12 cellular contexts compared by ENCODE assay signal in genomic region chr12:76519538-76519937, GRCh38. TPM values are rescaled to one million over a fixed set of nuclear protein-coding genes. Genes with fewer than 3 reads are reported as not detected.
DNase-seq lines count a peak whose midpoint lies in the region; ATAC-seq, FAIRE-seq and TF ChIP-seq lines count a peak whose summit lies in the region.
"Had no signal": no experiment of that assay in that cellular context is flagged by ENCODE, and none has a peak within 500 bp of the region (broad histone marks: within the 10 kb centered on the region; RNA-seq: fewer than 3 reads in every experiment).

No MANE protein-coding gene starts in this region.

- H4K20me1 ChIP-seq in PC-3 (ENCODE audit: low read length): no peaks in the 10 kb centered on the region
- H4K20me1 ChIP-seq in H1 (replicated peaks in 1 of 2; ENCODE audit: control insufficient read depth in 1 of 2, insufficient read depth in 2 of 2, low read length in 2 of 2): no peaks in the 10 kb centered on the region

- TF ChIP-seq RAD21 in H1 (IDR thresholded peaks at IDR 0.05 in 1 of 2, conservative IDR thresholded peaks at IDR 0.05 in 1 of 2; ENCODE audit: low read depth in 2 of 2, low read length in 2 of 2): no peak

- H3K23me2 ChIP-seq in H1 (ENCODE audit: low read depth, low read length): no peaks in the 10 kb centered on the region

- no peaks in the 10 kb centered on the region for H3K9me3 ChIP-seq in PC-3 (ENCODE audit: low read length)
- H3K9me3 ChIP-seq in H1 (ENCODE audit: insufficient read depth in 2 of 2, low read depth in 1 of 2, low read length in 1 of 2): peaks cover 20 to 32% of the 10 kb centered on the region in 2 experiments
- H3K9me3 ChIP-seq in A673 (ENCODE audit: low read depth, low read length, poor library complexity, severe bottlenecking): peaks cover 5% of the 10 kb centered on the region
- H3K9me3 ChIP-seq: SJSA1 had no signal

- H3K27me3 ChIP-seq in PC-3 (ENCODE audit: low read length) (no peaks in the 10 kb centered on the region), H1 (replicated peaks in 1 of 4; ENCODE audit: control insufficient read depth in 3 of 4, extremely low read depth in 1 of 4, insufficient read depth in 3 of 4, low read length in 3 of 4) (no peaks in the 10 kb centered on the region), A673 (replicated peaks; ENCODE audit: insufficient read depth, low read depth, low read length, poor library complexity) (no peaks in the 10 kb centered on the region)
- H3K27me3 ChIP-seq: dorsolateral prefrontal cortex, SJSA1 had no signal

- POLR2A ChIA-PET in PC-3 (lab: Charles Lee; ENCODE audit: unreplicated experiment): no interaction called here
- POLR2A ChIA-PET in H1 (lab: Charles Lee; ENCODE audit: partially characterized antibody): no interaction called here
- POLR2A ChIA-PET in A673 (lab: Charles Lee; ENCODE audit: low non-redundant PET): interaction anchor here (0.6 kb wide), 1 partner anchor 9 kb away, joined by 3 read pairs; no protein-coding TSS in a partner anchor

- no peak overlapping the region for H2BK5ac ChIP-seq in H1 (ENCODE audit: low read depth, low read length)

- no peak overlapping the region for H4K91ac ChIP-seq in H1 (replicated peaks; ENCODE audit: insufficient read length, low read length)

- H3K27ac ChIP-seq in PC-3 (ENCODE audit: low read length) (no peak overlapping the region), H1 (ENCODE audit: low read depth, low read length) (no peak overlapping the region), substantia nigra (ENCODE audit: low read depth, low read length, poor library complexity, severe bottlenecking) (no peak overlapping the region), A673 (ENCODE audit: low read depth, low read length, poor library complexity, severe bottlenecking) (no peak overlapping the region)
- H3K27ac ChIP-seq: dorsolateral prefrontal cortex, SJSA1, thoracic aorta had no signal

- DNase-seq in stimulated activated CD4-positive, alpha-beta T cell treated with anti-CD3 and anti-CD28 coated beads, Interleukin-4, amount 100 ng/mL, for 24 hours: peak; percentile 6
- no peak for DNase-seq in stimulated activated CD4-positive, alpha-beta T cell treated with anti-CD3 and anti-CD28 coated beads, Interleukin-12 subunit alpha, Interleukin-12 subunit beta, amount 100 ng/mL, for 4 hours
- DNase-seq in PC-3 (peak; percentile 5), H1 (ENCODE audit: low read depth in 1 of 2, low spot score in 2 of 2) (no peak), substantia nigra (lab: John Stamatoyannopoulos, UW) (no peak), NCI-H2227 (lab: John Stamatoyannopoulos, UW; ENCODE audit: unreplicated experiment) (no peak), A673 (ENCODE audit: low spot score) (no peak)
- DNase-seq: dorsolateral prefrontal cortex, NCI-H2081 had no signal

- FAIRE-seq in H1 (lab: Jason Lieb, UNC): no peak

- H3K4me3 ChIP-seq in PC-3 (ENCODE audit: low read length) (no peak overlapping the region), H1 (ENCODE audit: extremely low read depth in 1 of 4, insufficient read depth in 2 of 4, low read depth in 3 of 4, low read length in 4 of 4) (peak overlapping the region in 1 of 4 experiments; percentile 7; a peak in 1 of 8 replicates), A673 (ENCODE audit: low read depth, low read length, poor library complexity, severe bottlenecking) (no peak overlapping the region)
- H3K4me3 ChIP-seq: dorsolateral prefrontal cortex, SJSA1, thoracic aorta had no signal

- no peak overlapping the region for H3K14ac ChIP-seq in H1 (ENCODE audit: insufficient read length)

- no peak overlapping the region for H3K23ac ChIP-seq in H1 (ENCODE audit: insufficient read length)

- no peak for TF ChIP-seq POLR2A in H1 (IDR thresholded peaks at IDR 0.05; ENCODE audit: control extremely low read depth in 1 of 2, low read depth in 2 of 2, low read length in 2 of 2)

- H3K56ac ChIP-seq in H1 (replicated peaks; ENCODE audit: insufficient read length, low read depth, low read length): no peak overlapping the region

- 91% methylated on average over 5 of the region's 5 CpGs; no CpG with 5 or more reads in 1 of the 2 experiments for WGBS in H1 (ENCODE audit: extremely low coverage in 1 of 2, insufficient coverage in 1 of 2, insufficient read length in 1 of 2, insufficient replicate concordance in 2 of 2, low coverage in 1 of 2, low lambda C conversion rate in 2 of 2, missing lambda C conversion rate in 1 of 2), 2 experiments

- H3K18ac ChIP-seq in H1 (ENCODE audit: extremely low read depth, low read length): no peak overlapping the region

- H3K36me3 ChIP-seq in PC-3 (ENCODE audit: low read depth, low read length) (no peaks in the 10 kb centered on the region), H1 (ENCODE audit: control insufficient read depth in 2 of 4, insufficient read depth in 4 of 4, low read length in 3 of 4) (peaks cover 0 to 19% (median 5%) of the 10 kb centered on the region in 4 experiments; a peak in 3 of 8 replicates), A673 (ENCODE audit: insufficient read depth, low read length, poor library complexity, severe bottlenecking) (peaks cover 4% of the 10 kb centered on the region)
- H3K36me3 ChIP-seq: thoracic aorta had no signal

- H2BK15ac ChIP-seq in H1 (ENCODE audit: low read length): no peak overlapping the region

- H2AK5ac ChIP-seq in H1 (ENCODE audit: low read depth, low read length): peak overlapping the region; percentile 79; the same call in 1 of the 2 replicates

- no peak overlapping the region for H2BK12ac ChIP-seq in H1 (ENCODE audit: low read depth, low read length)

- no peak overlapping the region for H4K8ac ChIP-seq in H1 (ENCODE audit: extremely low read depth, insufficient read depth, low read length)

- no peaks in the 10 kb centered on the region for H3K4me1 ChIP-seq in PC-3 (ENCODE audit: insufficient read depth, low read length)
- H3K4me1 ChIP-seq in H1 (replicated peaks in 1 of 4; ENCODE audit: control insufficient read depth in 3 of 4, insufficient read depth in 4 of 4, low read length in 3 of 4): no peaks in the 10 kb centered on the region; a peak in 2 of 7 replicates
- no peaks in the 10 kb centered on the region for H3K4me1 ChIP-seq in A673 (ENCODE audit: insufficient read depth, low read length, poor library complexity, severe bottlenecking)

- peaks cover 6% of the 10 kb centered on the region; the same call in 1 of the 2 replicates for H3K79me1 ChIP-seq in H1 (ENCODE audit: low read depth, low read length)

- TF ChIP-seq CTCF in PC-3 (conservative IDR thresholded peaks at IDR 0.05; ENCODE audit: low read depth, low read length) (no peak), H1 (IDR thresholded peaks at IDR 0.05; ENCODE audit: control extremely low read depth in 1 of 3, insufficient read depth in 1 of 3, low read depth in 1 of 3, low read length in 3 of 3) (no peak), A673 (conservative IDR thresholded peaks at IDR 0.05; ENCODE audit: low read depth, low read length) (no peak)

- H2BK20ac ChIP-seq in H1 (ENCODE audit: low read length): no peak overlapping the region

- H2AFZ ChIP-seq in PC-3 (ENCODE audit: low read length) (no peak overlapping the region), H1 (ENCODE audit: low read length) (no peak overlapping the region)

- H3K4me2 ChIP-seq in PC-3 (ENCODE audit: low read length) (no peak overlapping the region), H1 (ENCODE audit: insufficient read depth in 1 of 2, low read depth in 2 of 2, low read length in 2 of 2) (no peak overlapping the region)

- H3K79me2 ChIP-seq in PC-3 (ENCODE audit: low read length) (peaks cover 11% of the 10 kb centered on the region), H1 (ENCODE audit: control insufficient read depth in 1 of 2, insufficient read depth in 2 of 2, low read length in 2 of 2) (peaks cover 2 to 69% of the 10 kb centered on the region in 2 experiments; a peak in 3 of 4 replicates)

- H4K5ac ChIP-seq in H1 (ENCODE audit: insufficient read length, low read depth, low read length): no peak overlapping the region

- no peak for TF ChIP-seq EP300 in H1 (IDR thresholded peaks at IDR 0.05; ENCODE audit: borderline replicate concordance in 1 of 2, low read depth in 2 of 2, low read length in 2 of 2)

- intact Hi-C loops in PC-3 (cut with micrococcal nuclease) (loop anchor here (5.0 kb wide), 1 partner anchor 68 kb away; no protein-coding TSS in a partner anchor), A673 (cut with micrococcal nuclease; ENCODE audit: unreplicated experiment) (no loop called here)

- H3K9ac ChIP-seq in PC-3 (ENCODE audit: low read length): no peak overlapping the region
- no peak overlapping the region for H3K9ac ChIP-seq in H1 (replicated peaks in 1 of 4; ENCODE audit: extremely low read depth in 1 of 4, low read depth in 3 of 4, low read length in 3 of 4)

- no peak overlapping the region for H2BK120ac ChIP-seq in H1 (replicated peaks; ENCODE audit: low read depth, low read length)

- H3K9me2 ChIP-seq in PC-3 (replicated peaks; ENCODE audit: low read length): no peaks in the 10 kb centered on the region

- ATAC-seq in PC-3: no peak
- ATAC-seq in HG03521 (IDR thresholded peaks at IDR 0.05; ENCODE audit: unreplicated experiment): no peak

- CTCF ChIA-PET in PC-3 (lab: Charles Lee) (no interaction called here), H1 (lab: Charles Lee; ENCODE audit: partially characterized antibody) (interaction anchor here (1.0 kb wide), 1 partner anchor 20 kb away, joined by 4 read pairs; no protein-coding TSS in a partner anchor), A673 (lab: Charles Lee) (no interaction called here)

- H3F3A ChIP-seq in PC-3 (ENCODE audit: low read length, unreplicated experiment): no peaks in the 10 kb centered on the region

- H3K4ac ChIP-seq in H1 (replicated peaks; ENCODE audit: insufficient read length, low read depth, low read length): no peak overlapping the region

- BruUV-seq in PC-3 (replicated peaks; lab: Mats Ljungman, UMichigan): no TSS peak
- BruUV-seq in A673 (replicated peaks; lab: Mats Ljungman, UMichigan): no TSS peak

TF ChIP-seq in H1, 55 proteins besides CTCF, POLR2A, EP300 and RAD21 (continues in another document):
- TF ChIP-seq POLR2AphosphoS5 (IDR thresholded peaks at IDR 0.05; ENCODE audit: low read depth, low read length) (no peak), TAF1 (IDR thresholded peaks at IDR 0.05; ENCODE audit: low read depth, low read length) (no peak), EZH2 (IDR thresholded peaks at IDR 0.05; ENCODE audit: low read depth, low read length, severe bottlenecking) (no peak), KDM5A (IDR thresholded peaks at IDR 0.05; ENCODE audit: low read length) (no peak), RBBP5 (IDR thresholded peaks at IDR 0.05; ENCODE audit: borderline replicate concordance, low read depth, low read length) (no peak)

RNA-seq across cellular contexts. Expression of gene OSBPL8, which starts 40.0 kb away (rescaled TPM):
- 28.5 and 42.6 TPM in 2 replicates for total RNA-seq in PC-3 (2014; rRNA removed)
- 78.7 and 81.1 TPM in 2 replicates for total RNA-seq in H1 (2021; fragmentation: NEBNext Ultra II Directional; extraction: Animal tissue kit (Norgen Biotek cat#: 25700))
- polyA plus RNA-seq in H1 (2011; rRNA removed): 10.9 and 28.9 TPM in 2 replicates
- polyA plus RNA-seq in H1 (2011; cell fraction: cytosol; rRNA removed): 16.0 TPM
- polyA plus RNA-seq in H1 (2011; cell fraction: nucleus; rRNA removed): 52.2 TPM
- 14.0 to 31.1 TPM (median 22.4 TPM) in 4 replicates for polyA plus RNA-seq in H1 (2012, experiment 1 of 2)
- polyA plus RNA-seq in H1 (2012, experiment 2 of 2): 1.7 TPM
- polyA plus RNA-seq in H1 (2013, experiment 1 of 2): 44.3 TPM
- 45.2 TPM for polyA plus RNA-seq in H1 (2013, experiment 2 of 2)
- polyA minus RNA-seq in H1 (2011; rRNA and poly(A)+ RNA removed): 75.0 and 106 TPM in 2 replicates
- polyA minus RNA-seq in H1 (2011; cell fraction: cytosol; rRNA and poly(A)+ RNA removed): 63.6 TPM
- 128 TPM for polyA minus RNA-seq in H1 (2011; cell fraction: nucleus; rRNA and poly(A)+ RNA removed)
- total RNA-seq in A673 (2021): 79.5 and 86.1 TPM in 2 replicates

Comparison
In these comparisons a context has a peak if more than half of its experiments do, and no peak if none do; other contexts are left out.
1. DNase-seq: peak in stimulated activated CD4-positive, alpha-beta T cell treated with anti-CD3 and anti-CD28 coated beads, Interleukin-4, amount 100 ng/mL, for 24 hours (single experiment) and PC-3 (single experiment); none in stimulated activated CD4-positive, alpha-beta T cell treated with anti-CD3 and anti-CD28 coated beads, Interleukin-12 subunit alpha, Interleukin-12 subunit beta, amount 100 ng/mL, for 4 hours (single experiment), H1 (0 of 2), substantia nigra (0 of 49), NCI-H2227 (single experiment) and A673 (single experiment).